ENCODE assay signal across 8 cellular contexts in genomic region chr17:45852535-45853297, GRCh38. TPM values are rescaled to one million over a fixed set of nuclear protein-coding genes. Genes with fewer than 3 reads are reported as not detected.
DNase-seq lines count a peak whose midpoint lies in the region; ATAC-seq and TF ChIP-seq lines count a peak whose summit lies in the region.

No MANE protein-coding gene starts in this region.

- H3K4me1 ChIP-seq in CD8-positive, alpha-beta memory T cell (ENCODE audit: insufficient read depth, low read length) = no peaks in the 10 kb centered on the region
- H3K4me1 ChIP-seq in Panc1 (ENCODE audit: control insufficient read depth, insufficient read depth, low read length) (no peaks in the 10 kb centered on the region), parathyroid adenoma (no peaks in the 10 kb centered on the region), vagina (no peaks in the 10 kb centered on the region)

- no peaks in the 10 kb centered on the region for H3K27me3 ChIP-seq in CD8-positive, alpha-beta memory T cell (ENCODE audit: insufficient read depth, low read length, poor library complexity, severe bottlenecking)
- H3K27me3 ChIP-seq in Panc1 (ENCODE audit: control insufficient read depth, insufficient read depth, low read length) (no peaks in the 10 kb centered on the region), parathyroid adenoma (ENCODE audit: control insufficient read depth, insufficient read depth, low read length) (no peaks in the 10 kb centered on the region), vagina (no peaks in the 10 kb centered on the region)

- TF ChIP-seq CTCF in Panc1 (IDR thresholded peaks at IDR 0.05) = peak; percentile 84
- TF ChIP-seq CTCF in foreskin fibroblast (IDR thresholded peaks at IDR 0.05; ENCODE audit: low read depth, low read length) = peak; percentile 87
- TF ChIP-seq CTCF in parathyroid adenoma (IDR thresholded peaks at IDR 0.05) = peak; percentile 92
- TF ChIP-seq CTCF in vagina (IDR thresholded peaks at IDR 0.05) = peak; percentile 61 to 71 (median 70)

- H3K27ac ChIP-seq in CD8-positive, alpha-beta memory T cell (ENCODE audit: low read depth, low read length) = no peak overlapping the region
- no peak overlapping the region for H3K27ac ChIP-seq in Panc1 (ENCODE audit: low read length)
- no peak overlapping the region for H3K27ac ChIP-seq in parathyroid adenoma
- no peak overlapping the region for H3K27ac ChIP-seq in vagina

- peaks cover 4 to 8% (median 5%) of the 10 kb centered on the region in 3 donors for H3K4me1 Mint-ChIP-seq in CD8-positive, alpha-beta memory T cell

- no peak overlapping the region for H3K9ac ChIP-seq in parathyroid adenoma

- CTCF ChIA-PET in CD8-positive, alpha-beta memory T cell (lab: Charles Lee) = interaction anchor here (0.9 to 2.2 kb wide), 3 partner anchors 21 to 213 kb away, joined by 3 to 6 read pairs (median 5); no protein-coding TSS in a partner anchor
- CTCF ChIA-PET in Panc1 (lab: Charles Lee) = interaction anchor here (0.6 to 2.1 kb wide), 2 partner anchors 213 kb away, joined by 3 to 10 read pairs; no protein-coding TSS in a partner anchor

- in situ Hi-C loops in Panc1 (cut with HindIII; ENCODE audit: low pct_unique_long_range_greater_than_20kb, low sequenced_read_pairs) = no loop called here

- no peaks in the 10 kb centered on the region for H3K79me2 ChIP-seq in parathyroid adenoma

- H3K4me3 Mint-ChIP-seq in CD8-positive, alpha-beta memory T cell = peak overlapping the region in 3 of 7 donors; percentile 37 to 54 (median 49)

- no peak overlapping the region for H3K4me2 ChIP-seq in parathyroid adenoma (ENCODE audit: low read length)

- H3K36me3 Mint-ChIP-seq in CD8-positive, alpha-beta memory T cell = no peaks in the 10 kb centered on the region

- H3K9me3 ChIP-seq in CD8-positive, alpha-beta memory T cell (ENCODE audit: low read length) = no peaks in the 10 kb centered on the region
- no peaks in the 10 kb centered on the region for H3K9me3 ChIP-seq in Panc1 (ENCODE audit: control insufficient read depth, insufficient read depth, low read depth, low read length)
- H3K9me3 ChIP-seq in parathyroid adenoma (ENCODE audit: control insufficient read depth, low read length) = no peaks in the 10 kb centered on the region
- H3K9me3 ChIP-seq in vagina = no peaks in the 10 kb centered on the region

- peak overlapping the region in 1 of 8 donors; percentile 41 for H3K27ac Mint-ChIP-seq in CD8-positive, alpha-beta memory T cell

- peak; percentile 20 to 59 (median 34) for DNase-seq in CD8-positive, alpha-beta memory T cell
- DNase-seq in HUDEP-2 (lab: John Stamatoyannopoulos, UW; ENCODE audit: unreplicated experiment in 76 of 76) (peak in 45 of 76 experiments; percentile 3 to 66 (median 29)), Panc1 (ENCODE audit: low read depth, low spot score) (peak; percentile 13), activated T-helper 1 cell treated with Interleukin-2 at 50 U/mL for 16 hours (ENCODE audit: low read depth) (peak; percentile 18), foreskin fibroblast (peak; percentile 28 to 80), vagina (ENCODE audit: extremely low spot score in 2 of 2) (no peak)

- BruUV-seq in Panc1 (replicated peaks; lab: Mats Ljungman, UMichigan) = no TSS peak

- POLR2A ChIA-PET in CD8-positive, alpha-beta memory T cell (lab: Charles Lee) = no interaction called here
- POLR2A ChIA-PET in Panc1 (lab: Charles Lee) = no interaction called here

- peaks cover 21 to 60% of the 10 kb centered on the region in 2 donors for H3K27me3 Mint-ChIP-seq in CD8-positive, alpha-beta memory T cell

- intact Hi-C loops in Panc1 (cut with micrococcal nuclease; ENCODE audit: unreplicated experiment) = no loop called here
- intact Hi-C loops in vagina (cut with DNase I) = no loop called here

- H3K4me3 ChIP-seq in CD8-positive, alpha-beta memory T cell (ENCODE audit: low read length) = no peak overlapping the region
- H3K4me3 ChIP-seq in Panc1 (ENCODE audit: low read depth in 2 of 2, low read length in 2 of 2) (no peak overlapping the region), foreskin fibroblast (ENCODE audit: low read depth in 1 of 2, low read length in 2 of 2) (no peak overlapping the region), parathyroid adenoma (ENCODE audit: low read depth, low read length) (no peak overlapping the region), vagina (no peak overlapping the region)

- no peak overlapping the region for H2AFZ ChIP-seq in parathyroid adenoma

- H3K9me3 Mint-ChIP-seq in CD8-positive, alpha-beta memory T cell = no peaks in the 10 kb centered on the region

- ATAC-seq in Panc1 (peak; percentile 60; the same call in 1 of the 2 replicates), HG02623 (IDR thresholded peaks at IDR 0.05; ENCODE audit: unreplicated experiment) (no peak)

- no peak for TF ChIP-seq POLR2A in vagina (IDR thresholded peaks at IDR 0.05)

- H3K36me3 ChIP-seq in CD8-positive, alpha-beta memory T cell (ENCODE audit: insufficient read depth, low read length) = no peaks in the 10 kb centered on the region
- H3K36me3 ChIP-seq in Panc1 (ENCODE audit: control insufficient read depth, insufficient read depth, low read length) (no peaks in the 10 kb centered on the region), parathyroid adenoma (ENCODE audit: control insufficient read depth, insufficient read depth, low read length) (no peaks in the 10 kb centered on the region), vagina (no peaks in the 10 kb centered on the region)

RNA-seq across cellular contexts. Expression of gene SPPL2C, which starts 8.0 kb away (rescaled TPM):
- not detected for total RNA-seq in CD8-positive, alpha-beta memory T cell
- polyA plus RNA-seq in CD8-positive, alpha-beta memory T cell = not detected
- total RNA-seq in Panc1 (2021; ENCODE audit: unreplicated experiment) = not detected
- polyA plus RNA-seq in Panc1 (2012; ENCODE audit: insufficient read length) = not detected
- total RNA-seq in vagina = not detected

RNA-seq across cellular contexts. Expression of gene MAPT, which starts 41.6 kb away (rescaled TPM):
- under 1 TPM; 0.42 TPM for total RNA-seq in CD8-positive, alpha-beta memory T cell
- polyA plus RNA-seq in CD8-positive, alpha-beta memory T cell = 0.36 TPM
- total RNA-seq in Panc1 (2021; ENCODE audit: unreplicated experiment) = 0.59 TPM
- 1.9 TPM for polyA plus RNA-seq in Panc1 (2012; ENCODE audit: insufficient read length)
- 6.1 TPM for total RNA-seq in vagina

Comparison
In these comparisons a context has a peak if more than half of its experiments do, and no peak if none do; other contexts are left out.
1. DNase-seq: peak in CD8-positive, alpha-beta memory T cell (5 of 5), HUDEP-2 (45 of 76), Panc1 (single experiment), activated T-helper 1 cell treated with Interleukin-2 at 50 U/mL for 16 hours (single experiment) and foreskin fibroblast (2 of 2); none in vagina (0 of 2).
2. Peak in every context shown above with its lines, with median percentiles within 50 percentile points of each other: CTCF ChIP-seq.